Comparison of ENCODE assay signal across 8 cellular contexts in the genomic region with DNA sequence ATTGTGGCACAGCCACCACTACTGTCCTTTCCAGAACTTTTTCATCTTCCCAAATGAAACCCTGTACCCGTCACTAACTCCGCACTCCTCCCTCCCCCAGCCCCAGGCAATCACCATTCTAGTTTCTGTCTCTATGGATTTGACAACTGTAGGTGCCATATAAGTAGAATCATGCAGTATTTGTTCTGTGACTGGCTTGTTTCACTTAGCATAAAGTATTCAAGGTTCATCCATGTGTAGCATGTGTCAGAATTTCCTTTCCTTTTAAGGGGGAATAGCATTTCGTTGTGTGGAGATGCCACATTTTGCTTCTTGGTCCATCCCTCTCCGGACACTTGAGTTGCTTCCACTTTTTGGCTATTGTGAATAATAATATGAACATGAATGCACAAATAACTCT. TPM values are rescaled to one million over a fixed set of nuclear protein-coding genes. Genes with fewer than 3 reads are reported as not detected.
DNase-seq lines count a peak whose midpoint lies in the region; ATAC-seq lines count a peak whose summit lies in the region.

No MANE protein-coding gene starts in this region.

- peak overlapping the region; percentile 97 for H3K27ac Mint-ChIP-seq in activated CD4-positive, alpha-beta T cell treated with anti-CD3 and anti-CD28 coated beads, Interleukin-2, amount 10 ng/mL, durations not matched to agents 7 days and 5 days
- H3K27ac Mint-ChIP-seq in T-helper 2 cell treated with Interferon-gamma antibody and Interleukin-4, amounts not matched to agents 5 μg/mL and 100 μg/mL, for 36 hours = peak overlapping the region; percentile 99

- no peak for ATAC-seq in GM21825 (IDR thresholded peaks at IDR 0.05; ENCODE audit: unreplicated experiment)

- peak overlapping the region; percentile 83 for H3K4me3 ChIP-seq in iPS-11a (ENCODE audit: low read depth, low read length)
- peak overlapping the region; percentile 70 to 87 (median 76) for H3K4me3 ChIP-seq in subcutaneous abdominal adipose tissue (ENCODE audit: low read depth in 1 of 5, low read length in 5 of 5)

- no peaks in the 10 kb centered on the region for H3K9me3 ChIP-seq in subcutaneous abdominal adipose tissue (ENCODE audit: control insufficient read depth in 5 of 5, low read length in 5 of 5)

- H3K4me1 ChIP-seq in subcutaneous abdominal adipose tissue (ENCODE audit: control insufficient read depth in 5 of 5, insufficient read depth in 5 of 5, low read length in 5 of 5) = peaks cover 0 to 24% (median 16%) of the 10 kb centered on the region in 5 donors

- no peaks in the 10 kb centered on the region for H3K27me3 ChIP-seq in subcutaneous abdominal adipose tissue (ENCODE audit: control insufficient read depth in 5 of 5, insufficient read depth in 4 of 5, low read length in 5 of 5)

- peaks cover 52% of the 10 kb centered on the region for H3K4me1 Mint-ChIP-seq in activated CD4-positive, alpha-beta T cell treated with anti-CD3 and anti-CD28 coated beads, Interleukin-2, amount 10 ng/mL, durations not matched to agents 7 days and 5 days
- peaks cover 50% of the 10 kb centered on the region for H3K4me1 Mint-ChIP-seq in T-helper 2 cell treated with Interferon-gamma antibody and Interleukin-4, amounts not matched to agents 5 μg/mL and 100 μg/mL, for 36 hours (ENCODE audit: low read depth)

- H3K36me3 ChIP-seq in subcutaneous abdominal adipose tissue (ENCODE audit: control insufficient read depth in 5 of 5, insufficient read depth in 5 of 5, low read length in 5 of 5) = no peaks in the 10 kb centered on the region

- peak overlapping the region; percentile 98 for H3K4me3 Mint-ChIP-seq in activated CD4-positive, alpha-beta T cell treated with anti-CD3 and anti-CD28 coated beads, Interleukin-2, amount 10 ng/mL, durations not matched to agents 7 days and 5 days
- peak overlapping the region; percentile 85 for H3K4me3 Mint-ChIP-seq in T-helper 2 cell treated with Interferon-gamma antibody and Interleukin-4, amounts not matched to agents 5 μg/mL and 100 μg/mL, for 36 hours

- peak overlapping the region in 4 of 5 donors; percentile 57 to 75 (median 72) for H3K9ac ChIP-seq in subcutaneous abdominal adipose tissue (ENCODE audit: low read length in 5 of 5)

- POLR2A ChIA-PET in activated CD4-positive, alpha-beta T cell treated with anti-CD3 and anti-CD28 coated beads, Interleukin-2, amount 10 ng/mL, durations not matched to agents 7 days and 5 days (lab: Charles Lee) = interaction anchor here (0.6 kb wide), 1 partner anchor 157 kb away, joined by 3 read pairs; no protein-coding TSS in a partner anchor

- CTCF ChIA-PET in activated CD4-positive, alpha-beta T cell treated with anti-CD3 and anti-CD28 coated beads, Interleukin-2, amount 10 ng/mL, durations not matched to agents 7 days and 5 days (lab: Charles Lee) = no interaction called here

- H3K9me3 Mint-ChIP-seq in activated CD4-positive, alpha-beta T cell treated with anti-CD3 and anti-CD28 coated beads, Interleukin-2, amount 10 ng/mL, durations not matched to agents 7 days and 5 days = peaks cover 12% of the 10 kb centered on the region
- H3K9me3 Mint-ChIP-seq in T-helper 2 cell treated with Interferon-gamma antibody and Interleukin-4, amounts not matched to agents 5 μg/mL and 100 μg/mL, for 36 hours = peaks cover 11% of the 10 kb centered on the region

- no peak overlapping the region for H3K27ac ChIP-seq in subcutaneous abdominal adipose tissue (ENCODE audit: low read depth, low read length)

- no peak for DNase-seq in activated CD4-positive, alpha-beta T cell treated with anti-CD3 and anti-CD28 coated beads, Interleukin-2, amount 10 ng/mL, durations not matched to agents 7 days and 5 days
- no peak for DNase-seq in activated CD4-positive, alpha-beta T cell treated with anti-CD3 and anti-CD28 coated beads, Interleukin-2, amount 50 U/mL, for 4 hours
- no peak for DNase-seq in T-helper 2 cell treated with Interferon-gamma antibody and Interleukin-4, amounts not matched to agents 5 μg/mL and 100 μg/mL, for 36 hours (ENCODE audit: low spot score)
- no peak for DNase-seq in hepatic stellate cell (ENCODE audit: low spot score)
- no peak for DNase-seq in NK-92 treated with Interleukin-12 subunit alpha and Interleukin-12 subunit beta, amount 100 ng/mL, for 24 hours (lab: John Stamatoyannopoulos, UW)

- H3K27me3 Mint-ChIP-seq in activated CD4-positive, alpha-beta T cell treated with anti-CD3 and anti-CD28 coated beads, Interleukin-2, amount 10 ng/mL, durations not matched to agents 7 days and 5 days = no peaks in the 10 kb centered on the region
- peaks cover 4% of the 10 kb centered on the region for H3K27me3 Mint-ChIP-seq in T-helper 2 cell treated with Interferon-gamma antibody and Interleukin-4, amounts not matched to agents 5 μg/mL and 100 μg/mL, for 36 hours (ENCODE audit: low read depth)

- peaks cover 47% of the 10 kb centered on the region for H3K36me3 Mint-ChIP-seq in activated CD4-positive, alpha-beta T cell treated with anti-CD3 and anti-CD28 coated beads, Interleukin-2, amount 10 ng/mL, durations not matched to agents 7 days and 5 days (ENCODE audit: low read depth)
- peaks cover 38% of the 10 kb centered on the region for H3K36me3 Mint-ChIP-seq in T-helper 2 cell treated with Interferon-gamma antibody and Interleukin-4, amounts not matched to agents 5 μg/mL and 100 μg/mL, for 36 hours (ENCODE audit: low read depth)

RNA-seq across cellular contexts. Expression of gene CKAP2L, which starts 0.8 kb away (rescaled TPM):
- 10 to 100 TPM; 59.1 to 78.1 TPM for total RNA-seq in activated CD4-positive, alpha-beta T cell treated with anti-CD3 and anti-CD28 coated beads, Interleukin-2, amount 10 ng/mL, durations not matched to agents 7 days and 5 days

RNA-seq across cellular contexts. Expression of gene IL1A, which starts 19.0 kb away (rescaled TPM):
- under 1 TPM; 0.17 to 0.21 TPM for total RNA-seq in activated CD4-positive, alpha-beta T cell treated with anti-CD3 and anti-CD28 coated beads, Interleukin-2, amount 10 ng/mL, durations not matched to agents 7 days and 5 days

RNA-seq across cellular contexts. Expression of gene NT5DC4, which starts 44.4 kb away (rescaled TPM):
- total RNA-seq in activated CD4-positive, alpha-beta T cell treated with anti-CD3 and anti-CD28 coated beads, Interleukin-2, amount 10 ng/mL, durations not matched to agents 7 days and 5 days = not detected
